In genomic region chr5:171310334-171310815, GRCh38 we compare ENCODE assay signal across 2 cellular contexts.
TF ChIP-seq lines count a peak whose summit lies in the region.

No MANE protein-coding gene starts in this region.

TF ChIP-seq in SK-N-SH, 30 proteins besides CTCF, POLR2A, EP300 and RAD21 (continued from another document):
- 0 out of 2 replicates have a peak, but pooled peaks have one; percentile 20 for TF ChIP-seq PBX3 (IDR thresholded peaks at IDR 0.05)
TF ChIP-seq in SK-N-SH: peak in this region for 1.

TF ChIP-seq in SK-N-SH treated with all-trans-retinoic acid at 6 μM for 48 hours, 23 proteins besides CTCF, POLR2A, EP300 and RAD21 (continued from another document):
- no peak for TF ChIP-seq CSRNP3 (CRISPR knock-in tag; IDR thresholded peaks at IDR 0.05)
- TF ChIP-seq ZC3H10 (CRISPR knock-in tag; IDR thresholded peaks at IDR 0.05) = no peak
- TF ChIP-seq ISL1 (CRISPR knock-in tag; IDR thresholded peaks at IDR 0.05) = no peak
- TF ChIP-seq, protein P1, sequence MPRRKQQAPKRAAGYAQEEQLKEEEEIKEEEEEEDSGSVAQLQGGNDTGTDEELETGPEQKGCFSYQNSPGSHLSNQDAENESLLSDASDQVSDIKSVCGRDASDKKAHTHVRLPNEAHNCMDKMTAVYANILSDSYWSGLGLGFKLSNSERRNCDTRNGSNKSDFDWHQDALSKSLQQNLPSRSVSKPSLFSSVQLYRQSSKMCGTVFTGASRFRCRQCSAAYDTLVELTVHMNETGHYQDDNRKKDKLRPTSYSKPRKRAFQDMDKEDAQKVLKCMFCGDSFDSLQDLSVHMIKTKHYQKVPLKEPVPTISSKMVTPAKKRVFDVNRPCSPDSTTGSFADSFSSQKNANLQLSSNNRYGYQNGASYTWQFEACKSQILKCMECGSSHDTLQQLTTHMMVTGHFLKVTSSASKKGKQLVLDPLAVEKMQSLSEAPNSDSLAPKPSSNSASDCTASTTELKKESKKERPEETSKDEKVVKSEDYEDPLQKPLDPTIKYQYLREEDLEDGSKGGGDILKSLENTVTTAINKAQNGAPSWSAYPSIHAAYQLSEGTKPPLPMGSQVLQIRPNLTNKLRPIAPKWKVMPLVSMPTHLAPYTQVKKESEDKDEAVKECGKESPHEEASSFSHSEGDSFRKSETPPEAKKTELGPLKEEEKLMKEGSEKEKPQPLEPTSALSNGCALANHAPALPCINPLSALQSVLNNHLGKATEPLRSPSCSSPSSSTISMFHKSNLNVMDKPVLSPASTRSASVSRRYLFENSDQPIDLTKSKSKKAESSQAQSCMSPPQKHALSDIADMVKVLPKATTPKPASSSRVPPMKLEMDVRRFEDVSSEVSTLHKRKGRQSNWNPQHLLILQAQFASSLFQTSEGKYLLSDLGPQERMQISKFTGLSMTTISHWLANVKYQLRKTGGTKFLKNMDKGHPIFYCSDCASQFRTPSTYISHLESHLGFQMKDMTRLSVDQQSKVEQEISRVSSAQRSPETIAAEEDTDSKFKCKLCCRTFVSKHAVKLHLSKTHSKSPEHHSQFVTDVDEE (CRISPR knock-in tag; IDR thresholded peaks at IDR 0.05) = no peak
- no peak for TF ChIP-seq TCF4 (CRISPR knock-in tag; IDR thresholded peaks at IDR 0.05; ENCODE audit: borderline replicate concordance)
- TF ChIP-seq ZFP30 (CRISPR knock-in tag; IDR thresholded peaks at IDR 0.05) = no peak
- TF ChIP-seq TOX (CRISPR knock-in tag; IDR thresholded peaks at IDR 0.05; ENCODE audit: borderline replicate concordance) = no peak
- no peak for TF ChIP-seq RARB (CRISPR knock-in tag; IDR thresholded peaks at IDR 0.05)
- no peak for TF ChIP-seq GLIS3 (CRISPR knock-in tag; IDR thresholded peaks at IDR 0.05)
- TF ChIP-seq PATZ1 (CRISPR knock-in tag; IDR thresholded peaks at IDR 0.05; ENCODE audit: borderline replicate concordance) = no peak
- TF ChIP-seq ZFP3 (CRISPR knock-in tag; IDR thresholded peaks at IDR 0.05) = no peak
